ENCODE assay signal across 8 cellular contexts in genomic region chr2:173354601-173355131, GRCh38. TPM values are rescaled to one million over a fixed set of nuclear protein-coding genes. Genes with fewer than 3 reads are reported as not detected.
DNase-seq lines count a peak whose midpoint lies in the region; ATAC-seq and TF ChIP-seq lines count a peak whose summit lies in the region.

Gene CDCA7, plus strand, starts transcription at chr2:173354872. Its CDS starts 92 bp downstream, at chr2:173354964.

- peaks cover 49% of the 10 kb centered on the region for H3K79me2 ChIP-seq in Karpas-422 (ENCODE audit: low read length)

- intact Hi-C loops in psoas muscle (cut with DNase I): loop anchor here (5.0 to 10.0 kb wide), 5 partner anchors 127 to 382 kb away; no protein-coding TSS in a partner anchor

- DNase-seq in ELF-1 (ENCODE audit: low read depth, low spot score): peak; percentile 92
- peak; percentile 89 for DNase-seq in Karpas-422
- peak; percentile 83 to 85 for DNase-seq in SJCRH30
- DNase-seq in activated naive CD4-positive, alpha-beta T cell treated with anti-CD3 and anti-CD28 coated beads, Interleukin-2, amount 10 ng/mL, durations not matched to agents 7 days and 5 days: peak; percentile 82
- peak; percentile 70 to 88 for DNase-seq in cardiac muscle cell (ENCODE audit: low read depth in 1 of 2, low spot score in 1 of 2)
- DNase-seq in psoas muscle: peak; percentile 57 to 82
- no peak for DNase-seq in midbrain (lab: John Stamatoyannopoulos, UW)

- H3K27me3 Mint-ChIP-seq in activated naive CD4-positive, alpha-beta T cell treated with anti-CD3 and anti-CD28 coated beads, Interleukin-2, amount 10 ng/mL, durations not matched to agents 7 days and 5 days: peaks cover 18% of the 10 kb centered on the region

- no peak for TF ChIP-seq CTCF in cardiac muscle cell (IDR thresholded peaks at IDR 0.05; ENCODE audit: low read depth, low read length)
- TF ChIP-seq CTCF in psoas muscle (IDR thresholded peaks at IDR 0.05): no peak

- H2AFZ ChIP-seq in Karpas-422 (ENCODE audit: low read length): peak within 1 kb of the TSS; percentile 69

- H3K9ac ChIP-seq in Karpas-422 (ENCODE audit: low read length): peak within 1 kb of the TSS; percentile 97

- 0 to 1% (median 0%) methylated on average over 39 to 48 of the region's 48 CpGs for WGBS in psoas muscle, 3 donors

- peak; percentile 54 for ATAC-seq in GM21825 (IDR thresholded peaks at IDR 0.05; ENCODE audit: unreplicated experiment)
- peak; percentile 87 to 95 (median 92) for ATAC-seq in psoas muscle

- peak within 1 kb of the TSS; percentile 98 for H3K27ac Mint-ChIP-seq in activated naive CD4-positive, alpha-beta T cell treated with anti-CD3 and anti-CD28 coated beads, Interleukin-2, amount 10 ng/mL, durations not matched to agents 7 days and 5 days

- H3K4me1 Mint-ChIP-seq in activated naive CD4-positive, alpha-beta T cell treated with anti-CD3 and anti-CD28 coated beads, Interleukin-2, amount 10 ng/mL, durations not matched to agents 7 days and 5 days: peaks cover 61% of the 10 kb centered on the region

- H3K4me3 Mint-ChIP-seq in activated naive CD4-positive, alpha-beta T cell treated with anti-CD3 and anti-CD28 coated beads, Interleukin-2, amount 10 ng/mL, durations not matched to agents 7 days and 5 days: peak within 1 kb of the TSS; percentile 89

- H3K9me3 Mint-ChIP-seq in activated naive CD4-positive, alpha-beta T cell treated with anti-CD3 and anti-CD28 coated beads, Interleukin-2, amount 10 ng/mL, durations not matched to agents 7 days and 5 days: no peaks in the 10 kb centered on the region

- H3K4me3 ChIP-seq in Karpas-422 (ENCODE audit: low read length) (peak within 1 kb of the TSS; percentile 84), SJCRH30 (peak within 1 kb of the TSS; percentile 88), cardiac muscle cell (peak within 1 kb of the TSS; percentile 58), psoas muscle (peak within 1 kb of the TSS; percentile 96)

- H3K27ac ChIP-seq in Karpas-422 (ENCODE audit: low read length): peak within 1 kb of the TSS; percentile 74
- H3K27ac ChIP-seq in SJCRH30: peak within 1 kb of the TSS; percentile 99
- peak within 1 kb of the TSS; percentile 98 for H3K27ac ChIP-seq in cardiac muscle cell
- peak within 1 kb of the TSS; percentile 87 for H3K27ac ChIP-seq in psoas muscle

- peaks cover 28% of the 10 kb centered on the region for H3K36me3 Mint-ChIP-seq in activated naive CD4-positive, alpha-beta T cell treated with anti-CD3 and anti-CD28 coated beads, Interleukin-2, amount 10 ng/mL, durations not matched to agents 7 days and 5 days

- H3K9me3 ChIP-seq in Karpas-422 (ENCODE audit: low read length): no peaks in the 10 kb centered on the region
- H3K9me3 ChIP-seq in SJCRH30 (replicated peaks): no peaks in the 10 kb centered on the region
- no peaks in the 10 kb centered on the region for H3K9me3 ChIP-seq in cardiac muscle cell (ENCODE audit: low read depth)
- H3K9me3 ChIP-seq in psoas muscle: no peaks in the 10 kb centered on the region

- no peaks in the 10 kb centered on the region for H3K9me2 ChIP-seq in Karpas-422 (replicated peaks; ENCODE audit: insufficient read depth, low read length)

- H4K20me1 ChIP-seq in Karpas-422 (ENCODE audit: insufficient read depth, low read depth, low read length): peaks cover 20% of the 10 kb centered on the region

- H3K4me2 ChIP-seq in Karpas-422 (ENCODE audit: low read depth, low read length, poor library complexity, severe bottlenecking): peak within 1 kb of the TSS; percentile 92

- H3K4me1 ChIP-seq in Karpas-422 (ENCODE audit: low read length) (peaks cover 41% of the 10 kb centered on the region), SJCRH30 (no peaks in the 10 kb centered on the region), cardiac muscle cell (ENCODE audit: low read depth) (peaks cover 22% of the 10 kb centered on the region), psoas muscle (peaks cover 12% of the 10 kb centered on the region)

- CTCF ChIA-PET in activated naive CD4-positive, alpha-beta T cell treated with anti-CD3 and anti-CD28 coated beads, Interleukin-2, amount 10 ng/mL, durations not matched to agents 7 days and 5 days (lab: Charles Lee): interaction anchor here (1.0 to 1.1 kb wide), 2 partner anchors 48 to 115 kb away, joined by 3 to 4 read pairs; no protein-coding TSS in a partner anchor

- H3K36me3 ChIP-seq in Karpas-422 (ENCODE audit: insufficient read depth, low read length): peaks cover 24% of the 10 kb centered on the region
- H3K36me3 ChIP-seq in SJCRH30: peaks cover 14% of the 10 kb centered on the region
- H3K36me3 ChIP-seq in cardiac muscle cell: no peaks in the 10 kb centered on the region
- H3K36me3 ChIP-seq in psoas muscle (ENCODE audit: insufficient read depth in 1 of 2, low read depth in 1 of 2): peaks cover 0 to 9% of the 10 kb centered on the region in 2 donors

- no peaks in the 10 kb centered on the region for H3K27me3 ChIP-seq in Karpas-422 (ENCODE audit: low read length)
- no peaks in the 10 kb centered on the region for H3K27me3 ChIP-seq in SJCRH30
- H3K27me3 ChIP-seq in cardiac muscle cell: no peaks in the 10 kb centered on the region
- peaks cover 0 to 13% (median 0%) of the 10 kb centered on the region in 3 donors for H3K27me3 ChIP-seq in psoas muscle (ENCODE audit: insufficient read depth in 3 of 3, low read length in 2 of 3)

RNA-seq across cellular contexts. Expression of gene CDCA7, which starts in this region (rescaled TPM):
- total RNA-seq in Karpas-422 (2014; rRNA removed; shearing (Covaris generic); ENCODE audit: low replicate concordance): 35.3 and 43.5 TPM in 2 replicates
- total RNA-seq in SJCRH30 (2014; rRNA removed; shearing (Covaris generic)): 68.7 and 76.9 TPM in 2 replicates
- total RNA-seq in cardiac muscle cell: 24.2 and 27.7 TPM in 2 replicates
- 28.6 and 42.3 TPM in 2 replicates for polyA plus RNA-seq in cardiac muscle cell
- 1 to 10 TPM; 1.9 to 9.2 (median 2.3) TPM for total RNA-seq in psoas muscle
- polyA plus RNA-seq in psoas muscle: 1 to 10 TPM in 2 of 3 donors, under 1 TPM in 1; 0.35 to 3.6 (median 1.7) TPM
